ENCODE assay signal across 29 cellular contexts in genomic region chr14:50610465-50610864, GRCh38.
"Had no signal": no experiment of that assay in that cellular context is flagged by ENCODE, and none has a peak within 500 bp of the region (broad histone marks: within the 10 kb centered on the region; RNA-seq: fewer than 3 reads in every experiment).

No MANE protein-coding gene starts in this region.

- DNase-seq: activated B cell treated with CpG ODN at 0.5 μM for 24 hours; activated CD4-positive, alpha-beta memory T cell treated with anti-CD3 and anti-CD28 coated beads, Interleukin-2, amount 10 ng/mL, durations not matched to agents 7 days and 5 days; activated CD4-positive, alpha-beta T cell treated with anti-CD3 and anti-CD28 coated beads for 48 hours; activated CD4-positive, alpha-beta T cell treated with anti-CD3 and anti-CD28 coated beads, Interleukin-2, amount 10 ng/mL, durations not matched to agents 7 days and 5 days; activated CD4-positive, alpha-beta T cell treated with anti-CD3 and anti-CD28 coated beads, Interleukin-2, amount 50 U/mL, for 48 hours; activated CD4-positive, CD25-positive, alpha-beta regulatory T cell treated with anti-CD3 and anti-CD28 coated beads, Interleukin-2, amount 50 U/mL, for 72 hours; activated CD8-positive, alpha-beta memory T cell treated with anti-CD3 and anti-CD28 coated beads for 24 hours; activated CD8-positive, alpha-beta memory T cell treated with anti-CD3 and anti-CD28 coated beads, Interleukin-2, amount 10 ng/mL, durations not matched to agents 7 days and 5 days; activated CD8-positive, alpha-beta memory T cell treated with anti-CD3 and anti-CD28 coated beads, Interleukin-2, amount 50 U/mL, for 48 hours; activated CD8-positive, alpha-beta T cell treated with anti-CD3 and anti-CD28 coated beads, Interleukin-2, amount 10 ng/mL, durations not matched to agents 7 days and 5 days; activated effector memory CD4-positive, alpha-beta T cell treated with Interleukin-2 at 50 U/mL for 16 hours; activated gamma-delta T cell; activated naive CD4-positive, alpha-beta T cell treated with anti-CD3 and anti-CD28 coated beads, Interleukin-2, amount 10 ng/mL, durations not matched to agents 7 days and 5 days; activated naive CD4-positive, alpha-beta T cell treated with Interleukin-2 at 50 U/mL for 16 hours; activated naive CD8-positive, alpha-beta T cell treated with anti-CD3 and anti-CD28 coated beads, Interleukin-2, amount 10 ng/mL, durations not matched to agents 7 days and 5 days; activated naive CD8-positive, alpha-beta T cell treated with anti-CD3 and anti-CD28 coated beads, Interleukin-2, amount 50 U/mL, for 24 hours; activated T-cell treated with anti-CD3 and anti-CD28 coated beads, Interleukin-2, amount 50 U/mL, for 24 hours; activated T-cell treated with anti-CD3 and anti-CD28 coated beads, Interleukin-2, amount 50 U/mL, for 48 hours; amygdala; anterior cingulate cortex; caudate nucleus; cerebellar nuclear complex; T-helper 2 cell; T-helper 9 cell had no signal

- FAIRE-seq: bronchial epithelial cell, TTC549 had no signal

- H3K27me3 ChIP-seq: ascending aorta, cardiac muscle cell had no signal

- H3K9me3 ChIP-seq: ascending aorta had no signal

- H3K36me3 ChIP-seq: cardiac muscle cell had no signal

- H3K4me1 ChIP-seq: ascending aorta had no signal

- H3K27ac ChIP-seq: ascending aorta, cardiac muscle cell, VCaP had no signal

- H3K4me3 ChIP-seq: ascending aorta, cardiac muscle cell had no signal

- ATAC-seq: activated CD8-positive, alpha-beta memory T cell treated with anti-CD3 and anti-CD28 coated beads, Interleukin-2, amount 10 ng/mL, durations not matched to agents 7 days and 5 days; activated CD8-positive, alpha-beta T cell treated with anti-CD3 and anti-CD28 coated beads, Interleukin-2, amount 10 ng/mL, durations not matched to agents 7 days and 5 days; activated naive CD8-positive, alpha-beta T cell treated with anti-CD3 and anti-CD28 coated beads, Interleukin-2, amount 50 U/mL, for 24 hours had no signal
